8 cellular contexts compared by ENCODE assay signal in genomic region chr10:89793649-89794254, GRCh38.
DNase-seq lines count a peak whose midpoint lies in the region; ATAC-seq, FAIRE-seq and TF ChIP-seq lines count a peak whose summit lies in the region.

No MANE protein-coding gene starts in this region.

- H3K4me1 ChIP-seq in H9 (ENCODE audit: insufficient read depth, low read length) (peaks cover 4% of the 10 kb centered on the region; the same call in 1 of the 2 replicates), right lobe of liver (no peaks in the 10 kb centered on the region)

- H3K27ac ChIP-seq in H9 (ENCODE audit: insufficient read length, low read depth, low read length) (no peak overlapping the region), right lobe of liver (no peak overlapping the region)

- H4K5ac ChIP-seq in H9 (ENCODE audit: insufficient read length, low read depth, low read length): no peak overlapping the region

- no peak overlapping the region for H4K91ac ChIP-seq in H9 (ENCODE audit: insufficient read length, low read depth, low read length)

- no peaks in the 10 kb centered on the region for H3K4me1 Mint-ChIP-seq in activated naive CD4-positive, alpha-beta T cell treated with anti-CD3 and anti-CD28 coated beads for 36 hours (ENCODE audit: low read depth)
- H3K4me1 Mint-ChIP-seq in H9: peaks cover 17 to 20% of the 10 kb centered on the region in 2 experiments

- WGBS in H9 (ENCODE audit: extremely low coverage, insufficient read length, low lambda C conversion rate): no CpG with 5 or more reads among the region's 3 CpGs
- 31% methylated on average over 3 of the region's 3 CpGs for WGBS in right lobe of liver (ENCODE audit: insufficient coverage, low coverage, low lambda C conversion rate, missing lambda C conversion rate)

- no peak overlapping the region for H3K27ac Mint-ChIP-seq in activated naive CD4-positive, alpha-beta T cell treated with anti-CD3 and anti-CD28 coated beads for 36 hours
- no peak overlapping the region for H3K27ac Mint-ChIP-seq in H9

- peak; percentile 89 to 91 (median 90) for ATAC-seq in right lobe of liver

- no peak overlapping the region for H2BK5ac ChIP-seq in H9 (ENCODE audit: insufficient read length, low read length)

- H2BK120ac ChIP-seq in H9 (ENCODE audit: low read depth, low read length, poor library complexity, severe bottlenecking): no peak overlapping the region

- no peaks in the 10 kb centered on the region for H3K79me2 ChIP-seq in H9 (ENCODE audit: insufficient read depth, low read length)

- no peaks in the 10 kb centered on the region for H3K23me2 ChIP-seq in H9 (ENCODE audit: insufficient read length, low read depth, low read length, poor library complexity, severe bottlenecking)

- H3K4me3 Mint-ChIP-seq in activated naive CD4-positive, alpha-beta T cell treated with anti-CD3 and anti-CD28 coated beads for 36 hours: no peak overlapping the region
- H3K4me3 Mint-ChIP-seq in H9: no peak overlapping the region

- H3K9me3 Mint-ChIP-seq in activated naive CD4-positive, alpha-beta T cell treated with anti-CD3 and anti-CD28 coated beads for 36 hours: no peaks in the 10 kb centered on the region
- H3K9me3 Mint-ChIP-seq in H9: no peaks in the 10 kb centered on the region

- no peak overlapping the region for H3T11ph ChIP-seq in H9 (ENCODE audit: low read length)

- no peaks in the 10 kb centered on the region for H3K36me3 Mint-ChIP-seq in activated naive CD4-positive, alpha-beta T cell treated with anti-CD3 and anti-CD28 coated beads for 36 hours (ENCODE audit: low read depth)
- H3K36me3 Mint-ChIP-seq in H9 (ENCODE audit: insufficient read depth in 1 of 3, low read depth in 3 of 3): no peaks in the 10 kb centered on the region; a peak in 1 of 7 replicates

- DNase-seq in activated naive CD4-positive, alpha-beta T cell treated with anti-CD3 and anti-CD28 coated beads for 36 hours: peak; percentile 37
- no peak for DNase-seq in activated naive CD4-positive, alpha-beta T cell (lab: John Stamatoyannopoulos, UW)
- DNase-seq in H9: peak; percentile 42
- DNase-seq in NCI-H128 (lab: John Stamatoyannopoulos, UW; ENCODE audit: unreplicated experiment): peak; percentile 34
- peak; percentile 55 for DNase-seq in SKM-1 treated with dmso at 0.1 percent for 144 hours (lab: John Stamatoyannopoulos, UW; ENCODE audit: unreplicated experiment)
- peak; percentile 83 for DNase-seq in dermis blood vessel endothelial cell
- DNase-seq in right lobe of liver: no peak
- peak; percentile 64 for DNase-seq in urothelium cell line (ENCODE audit: low spot score)

- no peak overlapping the region for H3K23ac ChIP-seq in H9 (ENCODE audit: insufficient read length, low read depth, low read length)

- FAIRE-seq in urothelium cell line (lab: Jason Lieb, UNC): no peak

- no peak overlapping the region for H3K4ac ChIP-seq in H9 (ENCODE audit: low read depth, low read length)

- no peak overlapping the region for H3K4me3 ChIP-seq in right lobe of liver

- H3K79me1 ChIP-seq in H9 (ENCODE audit: insufficient read depth, low read depth, low read length, poor library complexity, severe bottlenecking): no peaks in the 10 kb centered on the region

- H3K14ac ChIP-seq in H9 (ENCODE audit: insufficient read depth, low read length): no peak overlapping the region

- H2AFZ ChIP-seq in H9 (ENCODE audit: low read length): no peak overlapping the region

- no peak overlapping the region for H2AK5ac ChIP-seq in H9 (ENCODE audit: insufficient read length, low read length)

- no peak overlapping the region for H2BK12ac ChIP-seq in H9 (ENCODE audit: insufficient read length, low read depth, low read length)

- H3K4me2 ChIP-seq in H9 (ENCODE audit: insufficient read depth, insufficient read length, low read length): no peak overlapping the region

- no peak for TF ChIP-seq POLR2A in right lobe of liver (IDR thresholded peaks at IDR 0.05)

- H3K27me3 ChIP-seq in H9 (ENCODE audit: insufficient read depth, low read length): no peaks in the 10 kb centered on the region
- no peaks in the 10 kb centered on the region for H3K27me3 ChIP-seq in right lobe of liver

- H3K9me3 ChIP-seq in H9 (ENCODE audit: control insufficient read depth, low read depth, low read length): no peaks in the 10 kb centered on the region
- H3K9me3 ChIP-seq in right lobe of liver: no peaks in the 10 kb centered on the region

- H3K9ac ChIP-seq in H9 (ENCODE audit: extremely low read depth, insufficient read length, low read length): no peak overlapping the region

- no peak overlapping the region for H4K8ac ChIP-seq in H9 (replicated peaks; ENCODE audit: insufficient read length, low read depth, low read length)

- H2BK20ac ChIP-seq in H9 (ENCODE audit: low read depth, low read length, poor library complexity, severe bottlenecking): no peak overlapping the region

- H3K27me3 Mint-ChIP-seq in activated naive CD4-positive, alpha-beta T cell treated with anti-CD3 and anti-CD28 coated beads for 36 hours (ENCODE audit: low read depth): peaks cover 13% of the 10 kb centered on the region
- no peaks in the 10 kb centered on the region for H3K27me3 Mint-ChIP-seq in H9 (ENCODE audit: low read depth)

- no peak overlapping the region for H2BK15ac ChIP-seq in H9 (ENCODE audit: low read depth, low read length)

- H3K18ac ChIP-seq in H9 (ENCODE audit: insufficient read length, low read depth, low read length): no peak overlapping the region

- H3K56ac ChIP-seq in H9 (ENCODE audit: insufficient read length, low read depth, low read length): no peak overlapping the region

- no peaks in the 10 kb centered on the region for H3K36me3 ChIP-seq in right lobe of liver

- CTCF ChIA-PET in activated naive CD4-positive, alpha-beta T cell treated with anti-CD3 and anti-CD28 coated beads for 36 hours (lab: Charles Lee): interaction anchor here (0.7 to 1.0 kb wide), 2 partner anchors 12 to 145 kb away, joined by 3 read pairs; no protein-coding TSS in a partner anchor

- intact Hi-C loops in activated naive CD4-positive, alpha-beta T cell treated with anti-CD3 and anti-CD28 coated beads for 36 hours (cut with micrococcal nuclease): loop anchor here (1.0 to 10.0 kb wide), 10 partner anchors 43 to 1078 kb away; partner anchors contain the start of gene RPP30
- intact Hi-C loops in right lobe of liver (cut with DNase I): loop anchor here in 1 of 2 donors (10.0 kb wide), 1 partner anchor 1001 kb away; no protein-coding TSS in a partner anchor

- TF ChIP-seq CTCF in H9 (conservative IDR thresholded peaks at IDR 0.05): peak; percentile 91
- TF ChIP-seq CTCF in right lobe of liver (IDR thresholded peaks at IDR 0.05): peak; percentile 72 to 84 (median 82)

- no peaks in the 10 kb centered on the region for H4K20me1 ChIP-seq in H9 (ENCODE audit: control insufficient read depth, insufficient read depth, insufficient read length)

Comparison
In these comparisons a context has a peak if more than half of its experiments do, and no peak if none do; other contexts are left out.
1. DNase-seq: peak in activated naive CD4-positive, alpha-beta T cell treated with anti-CD3 and anti-CD28 coated beads for 36 hours (single experiment), H9 (single experiment), NCI-H128 (single experiment), SKM-1 treated with dmso at 0.1 percent for 144 hours (single experiment), dermis blood vessel endothelial cell (single experiment) and urothelium cell line (single experiment); none in activated naive CD4-positive, alpha-beta T cell (0 of 4) and right lobe of liver (0 of 3).